Comparison of ENCODE assay signal across 1 cellular context in genomic region chr1:236149696-236150228, GRCh38.
TF ChIP-seq lines count a peak whose summit lies in the region.

No MANE protein-coding gene starts in this region.

TF ChIP-seq in GM12878, 131 proteins besides CTCF, POLR2A, EP300 and RAD21:
- TF ChIP-seq POLR2AphosphoS5 (IDR thresholded peaks at IDR 0.05; ENCODE audit: low read length) (peak; percentile 65; the same call in 1 of the 2 replicates), YBX1 (IDR thresholded peaks at IDR 0.05) (peak; percentile 28; the same call in 1 of the 2 replicates), CUX1 (IDR thresholded peaks at IDR 0.05; ENCODE audit: insufficient replicate concordance, low read depth, low read length) (no peak), HDGF (IDR thresholded peaks at IDR 0.05) (peak; percentile 98), POLR2AphosphoS2 (IDR thresholded peaks at IDR 0.05; ENCODE audit: low read depth, low read length) (peak; percentile 19; the same call in 1 of the 2 replicates)
TF ChIP-seq in GM12878: peak in this region for 4.
